ENCODE assay signal across 8 cellular contexts in genomic region chr21:31558839-31559367, GRCh38.
DNase-seq lines count a peak whose midpoint lies in the region; ATAC-seq, FAIRE-seq and TF ChIP-seq lines count a peak whose summit lies in the region.

No MANE protein-coding gene starts in this region.

- H3K4me3 ChIP-seq in Karpas-422 (ENCODE audit: low read length) (peak overlapping the region; percentile 70), SJCRH30 (peak overlapping the region; percentile 72), pancreas (peak overlapping the region; percentile 31 to 56 (median 46)), tibial artery (peak overlapping the region; percentile 32 to 53)

- FAIRE-seq in pancreas (lab: Jason Lieb, UNC), result no peak

- peak overlapping the region; percentile 91; the same call in 1 of the 2 replicates for H2AFZ ChIP-seq in Karpas-422 (ENCODE audit: low read length)

- H3K4me1 ChIP-seq in Karpas-422 (ENCODE audit: low read length) (peaks cover 18% of the 10 kb centered on the region), SJCRH30 (no peaks in the 10 kb centered on the region), pancreas (no peaks in the 10 kb centered on the region), tibial artery (peaks cover 0 to 25% (median 20%) of the 10 kb centered on the region in 4 donors)

- H3K9me3 Mint-ChIP-seq in activated naive CD4-positive, alpha-beta T cell treated with anti-CD3 and anti-CD28 coated beads, Interleukin-2, amount 50 U/mL, for 72 hours, result no peaks in the 10 kb centered on the region

- no peaks in the 10 kb centered on the region for H3K9me2 ChIP-seq in Karpas-422 (replicated peaks; ENCODE audit: insufficient read depth, low read length)

- peak; percentile 84 for DNase-seq in DMS153 treated with DMSO at 0.1 percent for 48 hours (lab: John Stamatoyannopoulos, UW; ENCODE audit: unreplicated experiment)
- DNase-seq in Karpas-422, result peak; percentile 98
- DNase-seq in SJCRH30, result peak; percentile 89 to 91
- DNase-seq in activated naive CD4-positive, alpha-beta T cell treated with anti-CD3 and anti-CD28 coated beads, Interleukin-2, amount 50 U/mL, for 72 hours (ENCODE audit: low spot score in 2 of 2), result peak; percentile 94 to 98
- peak; percentile 89 to 99 (median 97) for DNase-seq in head of caudate nucleus
- DNase-seq in pancreas, result peak; percentile 66 to 87 (median 76)
- peak in 1 of 2 donors; percentile 37 for DNase-seq in tibial artery

- H4K20me1 ChIP-seq in Karpas-422 (ENCODE audit: insufficient read depth, low read depth, low read length), result 0 out of 2 replicates have a peak, but pooled peaks cover under 1% of the 10 kb centered on the region

- H3K36me3 Mint-ChIP-seq in activated naive CD4-positive, alpha-beta T cell treated with anti-CD3 and anti-CD28 coated beads, Interleukin-2, amount 50 U/mL, for 72 hours, result peaks cover 0 to 22% of the 10 kb centered on the region in 2 donors

- H3K9ac ChIP-seq in Karpas-422 (ENCODE audit: low read length), result peak overlapping the region; percentile 76

- H3K9me3 ChIP-seq in Karpas-422 (ENCODE audit: low read length) (no peaks in the 10 kb centered on the region), SJCRH30 (replicated peaks) (no peaks in the 10 kb centered on the region), pancreas (no peaks in the 10 kb centered on the region), tibial artery (no peaks in the 10 kb centered on the region)

- H3K27me3 ChIP-seq in Karpas-422 (ENCODE audit: low read length), result no peaks in the 10 kb centered on the region
- H3K27me3 ChIP-seq in SJCRH30, result no peaks in the 10 kb centered on the region; the same call in 1 of the 2 replicates
- peaks cover 0 to 5% (median 5%) of the 10 kb centered on the region in 4 donors for H3K27me3 ChIP-seq in pancreas
- peaks cover 0 to 50% of the 10 kb centered on the region in 2 donors for H3K27me3 ChIP-seq in tibial artery

- WGBS in pancreas, 2 donors, result 1% methylated on average over 79 to 83 of the region's 83 CpGs

- peak; percentile 86 for ATAC-seq in GM21619 (IDR thresholded peaks at IDR 0.05; ENCODE audit: unreplicated experiment)
- ATAC-seq in activated naive CD4-positive, alpha-beta T cell treated with anti-CD3 and anti-CD28 coated beads, Interleukin-2, amount 50 U/mL, for 72 hours, result peak; percentile 87
- peak; percentile 91 to 95 (median 94) for ATAC-seq in pancreas

- no peaks in the 10 kb centered on the region for H3K79me2 ChIP-seq in Karpas-422 (ENCODE audit: low read length)

- H3K36me3 ChIP-seq in Karpas-422 (ENCODE audit: insufficient read depth, low read length) (no peaks in the 10 kb centered on the region), SJCRH30 (no peaks in the 10 kb centered on the region), pancreas (no peaks in the 10 kb centered on the region), tibial artery (no peaks in the 10 kb centered on the region)

- TF ChIP-seq CTCF in pancreas (IDR thresholded peaks at IDR 0.05) (no peak), tibial artery (IDR thresholded peaks at IDR 0.05) (no peak)

- H3K4me2 ChIP-seq in Karpas-422 (ENCODE audit: low read depth, low read length, poor library complexity, severe bottlenecking), result peak overlapping the region; percentile 75

- intact Hi-C loops in head of caudate nucleus (cut with DNase I), result no loop called here
- intact Hi-C loops in pancreas (cut with DNase I), result no loop called here
- intact Hi-C loops in tibial artery (cut with DNase I; ENCODE audit: low total_unique reads), result no loop called here

- peak overlapping the region in 1 of 2 donors; percentile 64 for H3K27ac Mint-ChIP-seq in activated naive CD4-positive, alpha-beta T cell treated with anti-CD3 and anti-CD28 coated beads, Interleukin-2, amount 50 U/mL, for 72 hours

- H3K27ac ChIP-seq in Karpas-422 (ENCODE audit: low read length), result no peak overlapping the region
- peak overlapping the region; percentile 36; the same call in 1 of the 2 replicates for H3K27ac ChIP-seq in SJCRH30
- no peak overlapping the region for H3K27ac ChIP-seq in pancreas
- no peak overlapping the region for H3K27ac ChIP-seq in tibial artery
